8 cellular contexts compared by ENCODE assay signal in genomic region chr9:122159026-122159924, GRCh38. TPM values are rescaled to one million over a fixed set of nuclear protein-coding genes. Genes with fewer than 3 reads are reported as not detected.
DNase-seq lines count a peak whose midpoint lies in the region; ATAC-seq, FAIRE-seq and TF ChIP-seq lines count a peak whose summit lies in the region.

Gene MORN5, plus strand, starts transcription at chr9:122159908. Its CDS starts 65 bp downstream, at chr9:122159973.
Gene NDUFA8, minus strand, starts transcription at chr9:122159779. Its CDS starts 102 bp downstream, at chr9:122159677.

- DNase-seq in AG08396 (ENCODE audit: low spot score) (peak; percentile 99), NCI-H2227 (lab: John Stamatoyannopoulos, UW; ENCODE audit: unreplicated experiment) (peak; percentile 96), cardiac fibroblast (ENCODE audit: low read depth in 2 of 2) (peak; percentile 95 to 98), iPS-NIHi7 (ENCODE audit: extremely low spot score) (peak; percentile 100), small intestine (peak; percentile 96)

- H3K36me3 ChIP-seq in small intestine (ENCODE audit: control insufficient read depth in 2 of 2, insufficient read depth in 2 of 2, low read length in 2 of 2) = no peaks in the 10 kb centered on the region

- peak; percentile 92 for ATAC-seq in GM18909 (IDR thresholded peaks at IDR 0.05; ENCODE audit: poor library complexity, unreplicated experiment)
- peak; percentile 87 for ATAC-seq in HG03159 (IDR thresholded peaks at IDR 0.05; ENCODE audit: unreplicated experiment)

- H3K4me3 ChIP-seq in WI38 (ENCODE audit: low read depth, low read length) = peak within 1 kb of the TSS; percentile 97
- H3K4me3 ChIP-seq in cardiac fibroblast (replicated peaks in 1 of 2; ENCODE audit: low read depth in 2 of 2, low read length in 2 of 2) = peak within 1 kb of the TSS; percentile 78 to 99
- peak within 1 kb of the TSS; percentile 70 to 73 for H3K4me3 ChIP-seq in small intestine (ENCODE audit: low read depth in 1 of 2, low read length in 2 of 2)

- FAIRE-seq in small intestine (lab: Jason Lieb, UNC) = no peak

- peak within 1 kb of the TSS; percentile 25 to 79 for H3K27ac ChIP-seq in small intestine (ENCODE audit: low read depth in 1 of 2, low read length in 1 of 2)

- no peaks in the 10 kb centered on the region for H3K27me3 ChIP-seq in small intestine (ENCODE audit: control insufficient read depth in 2 of 2, insufficient read depth in 2 of 2, low read length in 2 of 2)

- H3K9me3 ChIP-seq in small intestine (ENCODE audit: control insufficient read depth, low read depth) = no peaks in the 10 kb centered on the region

- peaks cover 2 to 4% of the 10 kb centered on the region in 2 donors for H3K4me1 ChIP-seq in small intestine (ENCODE audit: control insufficient read depth in 2 of 2, insufficient read depth in 1 of 2, low read depth in 1 of 2, low read length in 1 of 2)

- TF ChIP-seq CTCF in WI38 (IDR thresholded peaks at IDR 0.05; ENCODE audit: low read depth, low read length) (no peak), cardiac fibroblast (IDR thresholded peaks at IDR 0.05; ENCODE audit: low read depth, low read length) (peak; percentile 23)

- 0 to 2% (median 1%) methylated on average over 52 to 56 of the region's 56 CpGs for WGBS in small intestine, 3 donors

RNA-seq across cellular contexts. Expression of gene MORN5, which starts in this region (rescaled TPM):
- not detected for polyA plus RNA-seq in small intestine

RNA-seq across cellular contexts. Expression of gene NDUFA8, which starts in this region (rescaled TPM):
- 100 to 1,000 TPM; 105 to 188 (median 108) TPM for polyA plus RNA-seq in small intestine

Comparison
In these comparisons a context has a peak if more than half of its experiments do, and no peak if none do; other contexts are left out.
1. Peak in every context shown above with its lines: DNase-seq, ATAC-seq, H3K4me3 ChIP-seq and H3K27ac ChIP-seq.